ENCODE assay signal across 8 cellular contexts in the genomic region with DNA sequence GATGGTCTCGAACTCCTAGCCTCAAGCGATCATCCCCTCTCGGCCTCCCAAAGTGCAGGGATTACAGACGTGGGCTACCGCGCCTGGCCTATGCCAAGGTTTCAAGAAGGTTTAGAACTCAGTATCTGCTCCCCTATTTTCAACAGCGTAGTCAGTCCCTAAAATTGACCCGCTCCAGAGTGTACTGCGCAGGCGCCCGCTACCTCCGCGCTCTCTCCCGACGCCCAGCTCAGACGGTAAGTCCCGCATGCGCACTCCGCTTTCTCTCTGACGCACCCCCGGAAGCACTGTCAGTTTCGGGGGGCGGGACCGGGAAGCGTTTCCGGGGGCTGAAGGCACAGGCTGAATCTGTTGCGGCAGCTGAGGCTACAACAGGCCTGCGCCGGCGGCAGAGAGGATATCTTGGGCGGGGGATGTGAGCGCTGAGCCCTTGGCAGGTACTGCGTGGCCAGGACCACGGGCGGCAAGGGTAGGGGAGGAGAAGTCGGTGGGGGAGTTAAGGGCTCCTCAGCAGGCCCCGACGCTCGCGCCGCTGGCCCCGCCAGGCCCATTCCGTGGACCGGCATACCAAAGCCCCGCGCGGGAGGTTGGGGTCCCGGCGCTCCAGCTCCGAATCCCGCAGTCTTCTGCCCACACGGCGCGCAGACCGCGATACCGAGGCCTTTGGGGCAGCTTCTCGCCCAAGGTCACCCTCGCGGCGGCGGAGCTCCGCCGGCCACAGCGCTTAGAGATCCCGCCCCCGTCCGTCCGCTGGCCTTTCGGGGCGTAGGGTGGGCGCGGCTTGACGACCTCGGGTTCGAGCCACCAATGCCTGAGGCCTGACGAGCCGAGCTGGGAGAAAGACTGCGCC. TPM values are rescaled to one million over a fixed set of nuclear protein-coding genes. Genes with fewer than 3 reads are reported as not detected.
DNase-seq lines count a peak whose midpoint lies in the region; ATAC-seq and TF ChIP-seq lines count a peak whose summit lies in the region.

A gene with protein sequence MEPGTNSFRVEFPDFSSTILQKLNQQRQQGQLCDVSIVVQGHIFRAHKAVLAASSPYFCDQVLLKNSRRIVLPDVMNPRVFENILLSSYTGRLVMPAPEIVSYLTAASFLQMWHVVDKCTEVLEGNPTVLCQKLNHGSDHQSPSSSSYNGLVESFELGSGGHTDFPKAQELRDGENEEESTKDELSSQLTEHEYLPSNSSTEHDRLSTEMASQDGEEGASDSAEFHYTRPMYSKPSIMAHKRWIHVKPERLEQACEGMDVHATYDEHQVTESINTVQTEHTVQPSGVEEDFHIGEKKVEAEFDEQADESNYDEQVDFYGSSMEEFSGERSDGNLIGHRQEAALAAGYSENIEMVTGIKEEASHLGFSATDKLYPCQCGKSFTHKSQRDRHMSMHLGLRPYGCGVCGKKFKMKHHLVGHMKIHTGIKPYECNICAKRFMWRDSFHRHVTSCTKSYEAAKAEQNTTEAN (plus strand): TSS at position 345 of the 850 bp plus-strand sequence. CDS start 27,470 bp downstream, outside the sequence.

- H3K27me3 Mint-ChIP-seq in activated naive CD8-positive, alpha-beta T cell treated with anti-CD3 and anti-CD28 coated beads, Interleukin-2, amount 10 ng/mL, durations not matched to agents 7 days and 5 days = no peaks in the 10 kb centered on the region
- no peaks in the 10 kb centered on the region for H3K27me3 Mint-ChIP-seq in osteocyte (ENCODE audit: unreplicated experiment)

- peaks cover 28% of the 10 kb centered on the region for H3K4me1 Mint-ChIP-seq in activated naive CD8-positive, alpha-beta T cell treated with anti-CD3 and anti-CD28 coated beads, Interleukin-2, amount 10 ng/mL, durations not matched to agents 7 days and 5 days
- peaks cover 37% of the 10 kb centered on the region for H3K4me1 Mint-ChIP-seq in osteocyte (ENCODE audit: unreplicated experiment)

- POLR2A ChIA-PET in activated naive CD8-positive, alpha-beta T cell treated with anti-CD3 and anti-CD28 coated beads, Interleukin-2, amount 10 ng/mL, durations not matched to agents 7 days and 5 days (lab: Charles Lee) = interaction anchor here (0.6 to 2.1 kb wide), 12 partner anchors 11 to 473 kb away, joined by 3 to 11 read pairs (median 4); a partner anchor contains a TSS

- H3K27ac ChIP-seq in thoracic aorta = peak within 1 kb of the TSS; percentile 64 to 75

- H3K27me3 ChIP-seq in thoracic aorta (replicated peaks; ENCODE audit: insufficient read depth) = no peaks in the 10 kb centered on the region

- intact Hi-C loops in head of caudate nucleus (cut with DNase I) = no loop called here

- no peaks in the 10 kb centered on the region for H3K9me3 ChIP-seq in thoracic aorta

- ATAC-seq in HG02678 (IDR thresholded peaks at IDR 0.05; ENCODE audit: unreplicated experiment) (peak; percentile 80), thoracic aorta (ENCODE audit: insufficient number of reproducible peaks, low FRiP score, low read depth) (peak; percentile 90)
- peak; percentile 86 for ATAC-seq in activated naive CD8-positive, alpha-beta T cell treated with anti-CD3 and anti-CD28 coated beads, Interleukin-2, amount 10 ng/mL, durations not matched to agents 7 days and 5 days (ENCODE audit: low read depth)

- peak within 1 kb of the TSS; percentile 98 for H3K27ac Mint-ChIP-seq in activated naive CD8-positive, alpha-beta T cell treated with anti-CD3 and anti-CD28 coated beads, Interleukin-2, amount 10 ng/mL, durations not matched to agents 7 days and 5 days
- H3K27ac Mint-ChIP-seq in osteocyte (ENCODE audit: unreplicated experiment) = peak within 1 kb of the TSS; percentile 94

- peak within 1 kb of the TSS; percentile 91 for H3K4me3 ChIP-seq in thoracic aorta

- TF ChIP-seq POLR2A in GM10847 (IDR thresholded peaks at IDR 0.05; ENCODE audit: extremely low read depth, insufficient read length) = peak; percentile 93

- TF ChIP-seq CTCF in osteocyte (IDR thresholded peaks at IDR 0.05) = no peak
- TF ChIP-seq CTCF in thoracic aorta (IDR thresholded peaks at IDR 0.05) = no peak

- DNase-seq in NCI-H1417 treated with DMSO at 0.1 percent for 48 hours (lab: John Stamatoyannopoulos, UW) (peak; percentile 84), SW 1271 (lab: John Stamatoyannopoulos, UW) (peak; percentile 88 to 96), head of caudate nucleus (peak; percentile 88 to 98 (median 96)), osteocyte (ENCODE audit: extremely low spot score, unreplicated experiment) (peak; percentile 99), thoracic aorta (ENCODE audit: low spot score) (peak; percentile 92)
- peak; percentile 98 for DNase-seq in activated naive CD8-positive, alpha-beta T cell treated with anti-CD3 and anti-CD28 coated beads, Interleukin-2, amount 10 ng/mL, durations not matched to agents 7 days and 5 days

- H3K4me3 Mint-ChIP-seq in activated naive CD8-positive, alpha-beta T cell treated with anti-CD3 and anti-CD28 coated beads, Interleukin-2, amount 10 ng/mL, durations not matched to agents 7 days and 5 days = peak within 1 kb of the TSS; percentile 97
- peak within 1 kb of the TSS; percentile 97 for H3K4me3 Mint-ChIP-seq in osteocyte (ENCODE audit: unreplicated experiment)

- peaks cover 1% of the 10 kb centered on the region for H3K36me3 ChIP-seq in thoracic aorta

- peaks cover 6% of the 10 kb centered on the region for H3K36me3 Mint-ChIP-seq in activated naive CD8-positive, alpha-beta T cell treated with anti-CD3 and anti-CD28 coated beads, Interleukin-2, amount 10 ng/mL, durations not matched to agents 7 days and 5 days
- H3K36me3 Mint-ChIP-seq in osteocyte (ENCODE audit: unreplicated experiment) = peaks cover 2% of the 10 kb centered on the region

- peaks cover 2% of the 10 kb centered on the region for H3K9me3 Mint-ChIP-seq in activated naive CD8-positive, alpha-beta T cell treated with anti-CD3 and anti-CD28 coated beads, Interleukin-2, amount 10 ng/mL, durations not matched to agents 7 days and 5 days
- H3K9me3 Mint-ChIP-seq in osteocyte (ENCODE audit: unreplicated experiment) = no peaks in the 10 kb centered on the region

- H3K4me1 ChIP-seq in thoracic aorta (ENCODE audit: control insufficient read depth in 1 of 2, low read depth in 2 of 2) = peaks cover 24 to 33% of the 10 kb centered on the region in 2 donors

RNA-seq across cellular contexts. Expression of the gene that starts here (rescaled TPM):
- total RNA-seq in activated naive CD8-positive, alpha-beta T cell treated with anti-CD3 and anti-CD28 coated beads, Interleukin-2, amount 10 ng/mL, durations not matched to agents 7 days and 5 days = 10 to 100 TPM; 23.0 to 29.4 TPM
- total RNA-seq in osteocyte (17.1 and 20.3 TPM in 2 replicates), thoracic aorta (10 to 100 TPM; 12.5 to 17.0 TPM)

Comparison
In these comparisons a context has a peak if more than half of its experiments do, and no peak if none do; other contexts are left out.
1. Peak in every context shown above with its lines: DNase-seq, ATAC-seq, H3K4me3 ChIP-seq and H3K27ac ChIP-seq.